ENCODE assay signal across 1 cellular context in genomic region chr2:69781321-69782248, GRCh38.
TF ChIP-seq lines count a peak whose summit lies in the region.

No MANE protein-coding gene starts in this region.

TF ChIP-seq in K562, 482 proteins besides CTCF, POLR2A, EP300 and RAD21 (continued from another document):
- no peak for TF ChIP-seq ZMIZ1 (IDR thresholded peaks at IDR 0.05; ENCODE audit: low read depth in 2 of 2, low read length in 2 of 2)
- TF ChIP-seq HDAC8 (tag; IDR thresholded peaks at IDR 0.05): no peak
- no peak for TF ChIP-seq MED1 (CRISPR knock-in tag; IDR thresholded peaks at IDR 0.05; ENCODE audit: borderline replicate concordance)
- no peak for TF ChIP-seq NCOA6 (IDR thresholded peaks at IDR 0.05)
- no peak for TF ChIP-seq E2F4 (CRISPR knock-in tag; IDR thresholded peaks at IDR 0.05; ENCODE audit: low read depth)
